8 cellular contexts compared by ENCODE assay signal in the genomic region with DNA sequence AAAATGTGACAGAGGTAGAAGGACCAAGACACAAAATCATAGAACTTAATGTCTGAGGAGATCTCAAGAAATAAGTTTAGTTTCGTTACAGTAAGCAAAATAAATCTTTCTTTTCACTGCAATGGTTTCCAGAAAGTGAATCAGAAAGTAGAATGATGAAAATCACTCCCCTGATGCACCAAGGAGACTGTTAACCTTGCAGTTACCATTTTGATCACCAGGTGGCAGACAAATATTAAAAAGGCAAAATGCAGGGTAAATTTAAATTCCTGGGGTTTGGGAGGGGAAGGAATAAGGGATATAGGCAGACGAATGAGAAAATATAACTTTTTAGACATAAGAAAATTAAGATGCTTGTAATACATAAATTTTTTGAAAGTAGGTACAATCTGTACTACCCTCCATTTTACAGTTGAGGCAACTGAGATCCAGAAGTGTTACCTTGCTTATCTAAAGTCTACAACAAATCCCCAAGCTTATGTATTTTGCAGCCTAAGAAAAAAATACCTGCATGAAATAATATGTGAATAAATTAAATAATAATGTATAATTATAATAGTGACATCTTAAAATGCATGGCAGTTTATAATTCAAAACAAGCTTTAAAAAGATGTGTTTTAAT.
DNase-seq lines count a peak whose midpoint lies in the region; ATAC-seq and TF ChIP-seq lines count a peak whose summit lies in the region.

No MANE protein-coding gene starts in this region.

- peak; percentile 75 for ATAC-seq in GM18909 (IDR thresholded peaks at IDR 0.05; ENCODE audit: poor library complexity, unreplicated experiment)
- peak; percentile 68 for ATAC-seq in HG03095 (IDR thresholded peaks at IDR 0.05; ENCODE audit: unreplicated experiment)
- peak in 1 of 2 donors; percentile 54 for ATAC-seq in naive B cell (ENCODE audit: low read depth in 2 of 2)

- no peaks in the 10 kb centered on the region for H3K27me3 Mint-ChIP-seq in naive B cell
- no peaks in the 10 kb centered on the region for H3K27me3 Mint-ChIP-seq in activated CD4-positive, alpha-beta memory T cell treated with anti-CD3 and anti-CD28 coated beads for 36 hours

- peaks cover 0 to 3% (median 0%) of the 10 kb centered on the region in 3 donors for H3K4me1 Mint-ChIP-seq in naive B cell
- H3K4me1 Mint-ChIP-seq in activated CD4-positive, alpha-beta memory T cell treated with anti-CD3 and anti-CD28 coated beads for 36 hours (ENCODE audit: low read depth), result peaks cover 6% of the 10 kb centered on the region

- peak; percentile 74 for TF ChIP-seq CTCF in choroid plexus epithelial cell (conservative IDR thresholded peaks at IDR 0.05; ENCODE audit: low read depth, low read length)

- no peak overlapping the region for H3K4me3 Mint-ChIP-seq in naive B cell
- no peak overlapping the region for H3K4me3 Mint-ChIP-seq in activated CD4-positive, alpha-beta memory T cell treated with anti-CD3 and anti-CD28 coated beads for 36 hours

- POLR2A ChIA-PET in activated CD4-positive, alpha-beta memory T cell treated with anti-CD3 and anti-CD28 coated beads for 36 hours (lab: Charles Lee), result no interaction called here

- no peak overlapping the region for H3K27ac Mint-ChIP-seq in naive B cell
- no peak overlapping the region for H3K27ac Mint-ChIP-seq in activated CD4-positive, alpha-beta memory T cell treated with anti-CD3 and anti-CD28 coated beads for 36 hours

- DNase-seq in NCI-H2171 treated with DMSO at 0.1 percent for 48 hours (lab: John Stamatoyannopoulos, UW) (peak; percentile 13), NCI-H2171 (lab: John Stamatoyannopoulos, UW) (no peak), NOMO-1 treated with DMSO at 0.1 percent for 48 hours (lab: John Stamatoyannopoulos, UW; ENCODE audit: unreplicated experiment) (peak; percentile 12), choroid plexus epithelial cell (ENCODE audit: low read depth) (peak; percentile 63), naive B cell (peak; percentile 23)
- DNase-seq in activated CD4-positive, alpha-beta memory T cell treated with anti-CD3 and anti-CD28 coated beads for 36 hours, result no peak

- no peaks in the 10 kb centered on the region for H3K9me3 Mint-ChIP-seq in naive B cell
- no peaks in the 10 kb centered on the region for H3K9me3 Mint-ChIP-seq in activated CD4-positive, alpha-beta memory T cell treated with anti-CD3 and anti-CD28 coated beads for 36 hours

- CTCF ChIA-PET in activated CD4-positive, alpha-beta memory T cell treated with anti-CD3 and anti-CD28 coated beads for 36 hours (lab: Charles Lee), result interaction anchor here (0.6 to 2.8 kb wide), 16 partner anchors 9 to 945 kb away, joined by 3 to 46 read pairs (median 3); no protein-coding TSS in a partner anchor

- H3K36me3 Mint-ChIP-seq in naive B cell, result no peaks in the 10 kb centered on the region
- peaks cover 1% of the 10 kb centered on the region for H3K36me3 Mint-ChIP-seq in activated CD4-positive, alpha-beta memory T cell treated with anti-CD3 and anti-CD28 coated beads for 36 hours

- no peak overlapping the region for H3K4me3 ChIP-seq in choroid plexus epithelial cell (ENCODE audit: low read depth, low read length)

- intact Hi-C loops in activated CD4-positive, alpha-beta memory T cell treated with anti-CD3 and anti-CD28 coated beads for 36 hours (cut with micrococcal nuclease), result loop anchor here (1.0 to 10.0 kb wide), 8 partner anchors 96 to 944 kb away; a partner anchor contains a TSS

Comparison
In these comparisons a context has a peak if more than half of its experiments do, and no peak if none do; other contexts are left out.
1. DNase-seq: peak in NCI-H2171 treated with DMSO at 0.1 percent for 48 hours (single experiment), NOMO-1 treated with DMSO at 0.1 percent for 48 hours (single experiment), choroid plexus epithelial cell (single experiment) and naive B cell (single experiment); none in NCI-H2171 (single experiment) and activated CD4-positive, alpha-beta memory T cell treated with anti-CD3 and anti-CD28 coated beads for 36 hours (single experiment).